In genomic region chr17:55275894-55276804, GRCh38 we compare ENCODE assay signal across 1 cellular context.
A peak's percentile ranks its signal among the peaks of the same experiment; 100 is the strongest.
TF ChIP-seq lines count a peak whose summit lies in the region.

No MANE protein-coding gene starts in this region.

TF ChIP-seq in HepG2, 621 proteins besides CTCF, POLR2A, EP300 and RAD21 (continued from another document and continues in another):
- 0 out of 2 replicates have a peak, but pooled peaks have one; percentile 23 for TF ChIP-seq THAP7 (CRISPR knock-in tag; IDR thresholded peaks at IDR 0.05)
- no peak for TF ChIP-seq SCMH1 (CRISPR knock-in tag; IDR thresholded peaks at IDR 0.05; ENCODE audit: borderline replicate concordance)
- TF ChIP-seq ZNF501 (CRISPR knock-in tag; IDR thresholded peaks at IDR 0.05), result no peak
- TF ChIP-seq RAD51 (IDR thresholded peaks at IDR 0.05; ENCODE audit: borderline replicate concordance), result no peak
- TF ChIP-seq ZNF256 (CRISPR knock-in tag; conservative IDR thresholded peaks at IDR 0.05), result no peak
- TF ChIP-seq HMGXB3 (CRISPR knock-in tag; IDR thresholded peaks at IDR 0.05; ENCODE audit: borderline replicate concordance), result peak; percentile 32; the same call in 1 of the 2 replicates
- TF ChIP-seq SOX6 (IDR thresholded peaks at IDR 0.05), result no peak
- TF ChIP-seq SOX6 (CRISPR knock-in tag; IDR thresholded peaks at IDR 0.05), result 0 out of 2 replicates have a peak, but pooled peaks have one; percentile 23
- no peak for TF ChIP-seq GPN1 (CRISPR knock-in tag; IDR thresholded peaks at IDR 0.05; ENCODE audit: borderline replicate concordance)
- no peak for TF ChIP-seq ATM (IDR thresholded peaks at IDR 0.05; ENCODE audit: borderline replicate concordance)
- no peak for TF ChIP-seq PHB2 (IDR thresholded peaks at IDR 0.05; ENCODE audit: partially characterized antibody)
- no peak for TF ChIP-seq ZNF280B (CRISPR knock-in tag; IDR thresholded peaks at IDR 0.05; ENCODE audit: borderline replicate concordance)
- TF ChIP-seq HINFP (CRISPR knock-in tag; IDR thresholded peaks at IDR 0.05; ENCODE audit: low read depth), result no peak
- no peak for TF ChIP-seq KLF12 (CRISPR knock-in tag; IDR thresholded peaks at IDR 0.05; ENCODE audit: borderline replicate concordance)
- TF ChIP-seq SNAPC5 (CRISPR knock-in tag; IDR thresholded peaks at IDR 0.05; ENCODE audit: borderline replicate concordance), result no peak
- no peak for TF ChIP-seq ZBTB2 (CRISPR knock-in tag; IDR thresholded peaks at IDR 0.05; ENCODE audit: low read depth)
- TF ChIP-seq RBM22 (optimal IDR thresholded peaks at IDR 0.05; ENCODE audit: low read length), result peak; percentile 85
- TF ChIP-seq RBAK (CRISPR knock-in tag; IDR thresholded peaks at IDR 0.05), result no peak
- TF ChIP-seq NFE2L2 (IDR thresholded peaks at IDR 0.05; ENCODE audit: low read length), result no peak
- no peak for TF ChIP-seq CHD4 (IDR thresholded peaks at IDR 0.05; ENCODE audit: borderline replicate concordance, low read length)
- TF ChIP-seq MTA3 (CRISPR knock-in tag; IDR thresholded peaks at IDR 0.05), result no peak
- no peak for TF ChIP-seq MYNN (CRISPR knock-in tag; IDR thresholded peaks at IDR 0.05; ENCODE audit: low read depth)
- TF ChIP-seq ONECUT2 (CRISPR knock-in tag; IDR thresholded peaks at IDR 0.05), result no peak
- TF ChIP-seq MIXL1 (CRISPR knock-in tag; IDR thresholded peaks at IDR 0.05), result no peak
- TF ChIP-seq PTBP1 (IDR thresholded peaks at IDR 0.05; ENCODE audit: low read depth, low read length, poor library complexity, severe bottlenecking), result no peak
- no peak for TF ChIP-seq USF2 (IDR thresholded peaks at IDR 0.05; ENCODE audit: low read depth, low read length)
- TF ChIP-seq USF2 (CRISPR knock-in tag; IDR thresholded peaks at IDR 0.05; ENCODE audit: borderline replicate concordance), result no peak
- no peak for TF ChIP-seq XBP1 (CRISPR knock-in tag; IDR thresholded peaks at IDR 0.05)
- no peak for TF ChIP-seq ZNF816 (CRISPR knock-in tag; IDR thresholded peaks at IDR 0.05; ENCODE audit: borderline replicate concordance)
- peak; percentile 8 for TF ChIP-seq PHF5A (CRISPR knock-in tag; IDR thresholded peaks at IDR 0.05; ENCODE audit: low read depth, unreplicated experiment)
- TF ChIP-seq ARID2 (CRISPR knock-in tag; IDR thresholded peaks at IDR 0.05; ENCODE audit: borderline replicate concordance), result no peak
- TF ChIP-seq FOSL2 (CRISPR knock-in tag; IDR thresholded peaks at IDR 0.05), result peak; percentile 83
- TF ChIP-seq EZH2 (conservative IDR thresholded peaks at IDR 0.05; ENCODE audit: low read depth, low read length), result no peak
- TF ChIP-seq RCOR2 (CRISPR knock-in tag; IDR thresholded peaks at IDR 0.05), result peak; percentile 11; the same call in 1 of the 2 replicates
- TF ChIP-seq ATF1 (CRISPR knock-in tag; IDR thresholded peaks at IDR 0.05), result no peak
- TF ChIP-seq ZNF160 (CRISPR knock-in tag; IDR thresholded peaks at IDR 0.05), result no peak
- no peak for TF ChIP-seq WIZ (CRISPR knock-in tag; IDR thresholded peaks at IDR 0.05)
- no peak for TF ChIP-seq NKX3-1 (CRISPR knock-in tag; IDR thresholded peaks at IDR 0.05)
- no peak for TF ChIP-seq PCBP2 (optimal IDR thresholded peaks at IDR 0.05; ENCODE audit: low read depth, low read length, poor library complexity, severe bottlenecking)
- TF ChIP-seq NFATC3 (CRISPR knock-in tag; IDR thresholded peaks at IDR 0.05), result no peak
- TF ChIP-seq NPAS2 (CRISPR knock-in tag; IDR thresholded peaks at IDR 0.05; ENCODE audit: borderline replicate concordance), result no peak
- TF ChIP-seq NR2F6 (IDR thresholded peaks at IDR 0.05), result no peak
- TF ChIP-seq NR2F6 (CRISPR knock-in tag; IDR thresholded peaks at IDR 0.05), result no peak
- TF ChIP-seq NFYC (CRISPR knock-in tag; IDR thresholded peaks at IDR 0.05), result no peak
- TF ChIP-seq ZNF510 (CRISPR knock-in tag; IDR thresholded peaks at IDR 0.05; ENCODE audit: low read depth), result no peak
- no peak for TF ChIP-seq TAF1 (CRISPR knock-in tag; IDR thresholded peaks at IDR 0.05)
- TF ChIP-seq ZGPAT (CRISPR knock-in tag; IDR thresholded peaks at IDR 0.05), result no peak
- peak; percentile 18; the same call in 1 of the 2 replicates for TF ChIP-seq MAX (IDR thresholded peaks at IDR 0.05)
- TF ChIP-seq ZNF484 (CRISPR knock-in tag; IDR thresholded peaks at IDR 0.05; ENCODE audit: borderline replicate concordance, low read depth), result no peak
- TF ChIP-seq TCF7L2 (IDR thresholded peaks at IDR 0.05; ENCODE audit: low read depth, low read length), result no peak
- no peak for TF ChIP-seq TARDBP (CRISPR knock-in tag; IDR thresholded peaks at IDR 0.05)
- TF ChIP-seq TRIM22 (IDR thresholded peaks at IDR 0.05), result no peak
